12 cellular contexts compared by ENCODE assay signal in genomic region chr6:158756126-158756525, GRCh38.
"Had no signal": no experiment of that assay in that cellular context is flagged by ENCODE, and none has a peak within 500 bp of the region (broad histone marks: within the 10 kb centered on the region; RNA-seq: fewer than 3 reads in every experiment).

No MANE protein-coding gene starts in this region.

- H3K4me3 ChIP-seq: ascending aorta, gastroesophageal sphincter, pancreas, thoracic aorta had no signal

- H3K27me3 ChIP-seq: ascending aorta, gastroesophageal sphincter, pancreas had no signal

- H3K4me1 ChIP-seq: ascending aorta had no signal

- H3K4me1 Mint-ChIP-seq: activated CD8-positive, alpha-beta memory T cell treated with anti-CD3 and anti-CD28 coated beads, Interleukin-2, amount 10 ng/mL, durations not matched to agents 7 days and 5 days had no signal

- H3K27me3 Mint-ChIP-seq: activated CD8-positive, alpha-beta memory T cell treated with anti-CD3 and anti-CD28 coated beads, Interleukin-2, amount 10 ng/mL, durations not matched to agents 7 days and 5 days; activated naive CD8-positive, alpha-beta T cell treated with anti-CD3 and anti-CD28 coated beads, Interleukin-2, amount 50 U/mL, for 24 hours; stimulated activated naive CD8-positive, alpha-beta T cell treated with anti-CD3 and anti-CD28 coated beads, Interleukin-15, amount 100 ng/mL, for 72 hours had no signal

- H3K27ac Mint-ChIP-seq: activated CD8-positive, alpha-beta memory T cell treated with anti-CD3 and anti-CD28 coated beads, Interleukin-2, amount 10 ng/mL, durations not matched to agents 7 days and 5 days; activated naive CD8-positive, alpha-beta T cell treated with anti-CD3 and anti-CD28 coated beads, Interleukin-2, amount 50 U/mL, for 24 hours; stimulated activated naive CD8-positive, alpha-beta T cell treated with anti-CD3 and anti-CD28 coated beads, Interleukin-15, amount 100 ng/mL, for 72 hours had no signal

- H3K27ac ChIP-seq: ascending aorta, gastroesophageal sphincter, pancreas, thoracic aorta had no signal

- H3K36me3 ChIP-seq: ascending aorta, pancreas, thoracic aorta had no signal

- H3K9me3 ChIP-seq: ascending aorta, gastroesophageal sphincter, pancreas, thoracic aorta had no signal

- H3K9me3 Mint-ChIP-seq: activated naive CD8-positive, alpha-beta T cell treated with anti-CD3 and anti-CD28 coated beads, Interleukin-2, amount 50 U/mL, for 24 hours; stimulated activated naive CD8-positive, alpha-beta T cell treated with anti-CD3 and anti-CD28 coated beads, Interleukin-15, amount 100 ng/mL, for 72 hours had no signal

- H3K4me3 Mint-ChIP-seq: activated CD8-positive, alpha-beta memory T cell treated with anti-CD3 and anti-CD28 coated beads, Interleukin-2, amount 10 ng/mL, durations not matched to agents 7 days and 5 days; activated naive CD8-positive, alpha-beta T cell treated with anti-CD3 and anti-CD28 coated beads, Interleukin-2, amount 50 U/mL, for 24 hours; stimulated activated naive CD8-positive, alpha-beta T cell treated with anti-CD3 and anti-CD28 coated beads, Interleukin-15, amount 100 ng/mL, for 72 hours had no signal

- ATAC-seq: activated CD8-positive, alpha-beta memory T cell treated with anti-CD3 and anti-CD28 coated beads, Interleukin-2, amount 10 ng/mL, durations not matched to agents 7 days and 5 days; activated naive CD8-positive, alpha-beta T cell treated with anti-CD3 and anti-CD28 coated beads, Interleukin-2, amount 50 U/mL, for 24 hours; gastroesophageal sphincter; pancreas; stimulated activated naive CD8-positive, alpha-beta T cell treated with anti-CD3 and anti-CD28 coated beads, Interleukin-15, amount 100 ng/mL, for 72 hours had no signal

- DNase-seq: activated CD4-positive, alpha-beta T cell treated with anti-CD3 and anti-CD28 coated beads, Interleukin-2, amount 50 U/mL, for 1 hour; activated CD8-positive, alpha-beta memory T cell treated with anti-CD3 and anti-CD28 coated beads, Interleukin-2, amount 10 ng/mL, durations not matched to agents 7 days and 5 days; activated naive CD8-positive, alpha-beta T cell treated with anti-CD3 and anti-CD28 coated beads, Interleukin-2, amount 50 U/mL, for 24 hours; effector CD4-positive, alpha-beta T cell; pancreas; stimulated activated CD4-positive, alpha-beta T cell treated with anti-CD3 and anti-CD28 coated beads, Interleukin-4, amount 100 ng/mL, for 1 hour; stimulated activated CD8-positive, alpha-beta memory T cell treated with anti-CD3 and anti-CD28 coated beads, Interleukin-4, amount 100 ng/mL, for 48 hours; stimulated activated naive CD8-positive, alpha-beta T cell treated with anti-CD3 and anti-CD28 coated beads, Interleukin-15, amount 100 ng/mL, for 72 hours; T-helper 1 cell had no signal
